Comparison of ENCODE assay signal across 8 cellular contexts in the genomic region with DNA sequence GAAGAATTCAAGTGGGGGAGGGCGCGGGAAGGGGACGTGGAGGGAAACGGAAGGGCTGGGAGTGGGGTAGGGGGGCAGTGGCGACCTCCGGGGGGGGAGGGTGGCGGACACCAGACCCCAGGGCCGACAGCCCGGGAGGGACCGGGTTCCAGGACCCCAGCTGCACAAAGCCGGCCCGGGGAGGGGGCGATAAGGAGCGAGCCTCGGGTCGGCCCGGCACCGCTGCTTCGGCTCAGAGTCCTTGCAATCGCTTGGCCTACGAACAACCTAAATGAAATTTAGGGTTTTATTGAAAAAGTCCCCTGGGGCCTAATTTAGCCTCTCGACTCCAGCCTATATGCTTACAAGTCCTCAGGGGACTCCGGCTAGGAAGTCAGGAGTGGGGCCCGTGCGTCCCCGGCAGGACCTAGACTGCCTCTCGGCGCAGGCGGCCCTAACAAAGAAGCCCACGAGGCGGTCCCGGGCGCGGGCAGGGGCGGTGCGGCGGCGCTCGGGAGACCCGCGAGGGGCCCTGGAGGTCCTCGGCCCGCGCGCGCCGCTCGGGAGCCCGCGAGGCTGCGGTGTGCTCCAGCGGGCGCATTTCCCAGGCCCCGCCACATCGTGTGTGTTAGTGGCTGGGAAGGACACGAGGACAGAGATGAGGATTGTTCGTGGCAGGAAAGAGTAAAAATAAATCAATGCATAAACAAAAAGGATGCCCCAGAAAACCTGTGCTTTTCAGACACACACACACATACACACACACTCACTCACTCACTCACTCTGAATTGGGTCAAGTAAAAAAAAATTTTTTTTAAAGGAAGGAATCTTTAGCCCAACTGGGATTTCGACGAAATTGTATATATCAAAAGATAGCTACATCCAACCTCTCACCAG.
DNase-seq lines count a peak whose midpoint lies in the region; ATAC-seq and TF ChIP-seq lines count a peak whose summit lies in the region.

No MANE protein-coding gene starts in this region.

- ATAC-seq in left lung, result peak; percentile 6
- ATAC-seq in GM21526 (IDR thresholded peaks at IDR 0.05; ENCODE audit: low FRiP score, unreplicated experiment), result no peak

- POLR2A ChIA-PET in BJ (lab: Charles Lee), result no interaction called here

- H3K4me1 ChIP-seq in left lung (peaks cover 17 to 59% of the 10 kb centered on the region in 2 donors), stomach (peaks cover 25 to 49% (median 35%) of the 10 kb centered on the region in 4 donors)

- intact Hi-C loops in left lung (cut with DNase I) (loop anchor here in 1 of 2 donors (5.0 kb wide), 1 partner anchor 417 kb away; a partner anchor contains a TSS), stomach (cut with DNase I; ENCODE audit: low total_unique reads) (loop anchor here (10.0 kb wide), 1 partner anchor 269 kb away; no protein-coding TSS in a partner anchor)

- H3K36me3 ChIP-seq in BJ (ENCODE audit: control insufficient read depth, insufficient read depth, low read length) (no peaks in the 10 kb centered on the region), left lung (no peaks in the 10 kb centered on the region), stomach (no peaks in the 10 kb centered on the region)

- peak overlapping the region; percentile 86 to 87 for H3K27ac ChIP-seq in left lung
- H3K27ac ChIP-seq in stomach, result peak overlapping the region; percentile 46 to 93 (median 87)

- H3K9me3 ChIP-seq in left lung (no peaks in the 10 kb centered on the region), stomach (no peaks in the 10 kb centered on the region)

- H3K27me3 ChIP-seq in BJ (ENCODE audit: control insufficient read depth, insufficient read depth, low read length) (peaks cover 3% of the 10 kb centered on the region; the same call in 1 of the 2 replicates), left lung (peaks cover 0 to 12% of the 10 kb centered on the region in 2 donors), stomach (no peaks in the 10 kb centered on the region)

- DNase-seq in BJ (ENCODE audit: low read depth), result no peak
- DNase-seq in NCI-H1436 (lab: John Stamatoyannopoulos, UW), result peak; percentile 72
- peak; percentile 29 for DNase-seq in cerebellum (ENCODE audit: low spot score)
- DNase-seq in left lung, result peak in 1 of 2 donors; percentile 87
- DNase-seq in stomach, result no peak
- DNase-seq in stimulated activated naive CD4-positive, alpha-beta T cell treated with Interleukin-2 at 50 U/mL for 16 hours (lab: John Stamatoyannopoulos, UW), result no peak
- DNase-seq in SIG-M5 (lab: John Stamatoyannopoulos, UW), result no peak

- CTCF ChIA-PET in BJ (lab: Yijun Ruan, JAX), result interaction anchor here (1.0 to 3.0 kb wide), 6 partner anchors 69 to 591 kb away, joined by 3 to 13 read pairs (median 4); no protein-coding TSS in a partner anchor

- TF ChIP-seq CTCF in BJ (IDR thresholded peaks at IDR 0.05; ENCODE audit: insufficient read depth, low read depth, low read length), result no peak
- no peak for TF ChIP-seq CTCF in left lung (IDR thresholded peaks at IDR 0.05)
- TF ChIP-seq CTCF in stomach (IDR thresholded peaks at IDR 0.05), result no peak

- WGBS in stomach, 5 donors, result 20 to 43% (median 37%) methylated on average over 46 to 59 of the region's 59 CpGs

- H3K4me3 ChIP-seq in BJ (ENCODE audit: low read depth, low read length) (peak overlapping the region; percentile 41), left lung (peak overlapping the region; percentile 31 to 45), stomach (peak overlapping the region; percentile 50 to 54 (median 52))

- no peak for TF ChIP-seq POLR2A in stomach (IDR thresholded peaks at IDR 0.05)

- TF ChIP-seq EP300 in stomach (IDR thresholded peaks at IDR 0.05), result no peak

Comparison
In these comparisons a context has a peak if more than half of its experiments do, and no peak if none do; other contexts are left out.
1. DNase-seq: peak in NCI-H1436 (single experiment) and cerebellum (single experiment); none in BJ (single experiment), stomach (single experiment), stimulated activated naive CD4-positive, alpha-beta T cell treated with Interleukin-2 at 50 U/mL for 16 hours (single experiment) and SIG-M5 (single experiment).
2. Peak in every context shown above with its lines, with median percentiles within 50 percentile points of each other: H3K4me3 ChIP-seq.